ENCODE assay signal across 33 cellular contexts in the genomic region with DNA sequence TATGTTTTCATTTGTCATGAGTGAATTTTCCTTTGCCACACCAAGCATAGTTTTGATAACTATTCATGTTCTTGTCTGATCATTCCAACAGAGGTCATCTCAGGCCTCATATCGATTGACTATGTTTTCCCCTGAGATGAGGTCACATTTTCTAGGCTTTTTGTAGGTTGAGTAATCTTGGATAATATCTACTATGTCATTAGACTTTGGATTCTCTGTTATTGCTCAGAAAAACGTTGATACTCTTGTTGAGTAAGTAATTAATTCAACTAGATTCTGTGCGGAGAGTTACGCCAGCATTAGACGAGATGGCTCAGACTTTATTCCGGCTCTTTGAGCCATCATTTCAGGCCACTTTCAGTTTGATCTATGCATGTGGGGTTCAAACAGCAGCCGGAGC.
"Had no signal": no experiment of that assay in that cellular context is flagged by ENCODE, and none has a peak within 500 bp of the region (broad histone marks: within the 10 kb centered on the region; RNA-seq: fewer than 3 reads in every experiment).

No MANE protein-coding gene starts in this region.

- H3K27ac Mint-ChIP-seq: activated B cell treated with CpG ODN at 0.5 μM for 24 hours; activated CD8-positive, alpha-beta T cell treated with anti-CD3 and anti-CD28 coated beads for 36 hours; activated naive CD8-positive, alpha-beta T cell; activated naive CD8-positive, alpha-beta T cell treated with anti-CD3 and anti-CD28 coated beads, Interleukin-2, amount 50 U/mL, for 24 hours; activated T-helper 17 cell treated with anti-CD3 and anti-CD28 coated beads, Interleukin-2, amount 50 U/mL, for 72 hours; dendritic cell treated with granulocyte-macrophage colony-stimulating factor and Interleukin-4, amounts not matched to agents 40 ng/mL and 50 ng/mL, for 4 days; endodermal cell; T-helper 17 cell; T-helper 2 cell treated with Interferon-gamma antibody and Interleukin-4, amounts not matched to agents 5 μg/mL and 100 μg/mL, for 36 hours had no signal

- H3K9me3 Mint-ChIP-seq: activated T-helper 17 cell treated with anti-CD3 and anti-CD28 coated beads, Interleukin-2, amount 50 U/mL, for 72 hours had no signal

- H3K27me3 Mint-ChIP-seq: activated CD8-positive, alpha-beta T cell treated with anti-CD3 and anti-CD28 coated beads for 36 hours; activated naive CD8-positive, alpha-beta T cell; activated T-helper 17 cell treated with anti-CD3 and anti-CD28 coated beads, Interleukin-2, amount 50 U/mL, for 72 hours; central memory CD8-positive, alpha-beta T cell; dendritic cell treated with granulocyte-macrophage colony-stimulating factor and Interleukin-4, amounts not matched to agents 40 ng/mL and 50 ng/mL, for 4 days; T-helper 17 cell had no signal

- H3K4me1 Mint-ChIP-seq: activated B cell treated with CpG ODN at 0.5 μM for 24 hours; central memory CD8-positive, alpha-beta T cell; endodermal cell; T-helper 17 cell had no signal

- H3K27ac ChIP-seq: ascending aorta, brain microvascular endothelial cell, coronary artery, dorsolateral prefrontal cortex, foreskin keratinocyte, gastrocnemius medialis, heart left ventricle, WERI-Rb-1 had no signal

- DNase-seq: activated B cell treated with CpG ODN at 0.5 μM for 24 hours; activated CD4-positive, alpha-beta T cell treated with anti-CD3 and anti-CD28 coated beads for 48 hours; activated CD4-positive, alpha-beta T cell treated with anti-CD3 and anti-CD28 coated beads, Interleukin-2, amount 50 U/mL, for 1 hour; activated CD4-positive, alpha-beta T cell treated with anti-CD3 and anti-CD28 coated beads, Interleukin-2, amount 50 U/mL, for 48 hours; activated CD8-positive, alpha-beta memory T cell treated with anti-CD3 and anti-CD28 coated beads for 24 hours; activated CD8-positive, alpha-beta T cell treated with anti-CD3 and anti-CD28 coated beads for 36 hours; activated effector memory CD4-positive, alpha-beta T cell treated with Interleukin-2 at 50 U/mL for 16 hours; activated gamma-delta T cell treated with Interleukin-2 at 50 U/mL for 16 hours; activated naive CD4-positive, alpha-beta T cell treated with anti-CD3 and anti-CD28 coated beads, Interleukin-2, amount 50 U/mL, for 16 hours; activated naive CD4-positive, alpha-beta T cell treated with Interleukin-2 at 50 U/mL for 16 hours; activated naive CD8-positive, alpha-beta T cell treated with anti-CD3 and anti-CD28 coated beads, Interleukin-2, amount 50 U/mL, for 24 hours; activated T-cell treated with anti-CD3 and anti-CD28 coated beads, Interleukin-2, amount 50 U/mL, for 4 hours; brain microvascular endothelial cell; dorsolateral prefrontal cortex; effector memory CD4-positive, alpha-beta T cell; endodermal cell; foreskin keratinocyte; gastrocnemius medialis; glutamatergic neuron; heart left ventricle; T-helper 1 cell; T-helper 17 cell; T1000; WERI-Rb-1 had no signal

- H3K4me3 ChIP-seq: ascending aorta, coronary artery, dorsolateral prefrontal cortex, gastrocnemius medialis, heart left ventricle had no signal

- H3K9me3 ChIP-seq: ascending aorta, gastrocnemius medialis had no signal

- H3K4me3 Mint-ChIP-seq: activated B cell treated with CpG ODN at 0.5 μM for 24 hours; activated CD8-positive, alpha-beta T cell treated with anti-CD3 and anti-CD28 coated beads for 36 hours; activated naive CD8-positive, alpha-beta T cell; activated naive CD8-positive, alpha-beta T cell treated with anti-CD3 and anti-CD28 coated beads, Interleukin-2, amount 50 U/mL, for 24 hours; activated T-cell treated with anti-CD3 and anti-CD28 coated beads, Interleukin-2, amount 50 U/mL, for 4 hours; activated T-helper 17 cell treated with anti-CD3 and anti-CD28 coated beads, Interleukin-2, amount 50 U/mL, for 72 hours; central memory CD8-positive, alpha-beta T cell; dendritic cell treated with granulocyte-macrophage colony-stimulating factor and Interleukin-4, amounts not matched to agents 40 ng/mL and 50 ng/mL, for 4 days; endodermal cell; T-helper 17 cell; T-helper 2 cell treated with Interferon-gamma antibody and Interleukin-4, amounts not matched to agents 5 μg/mL and 100 μg/mL, for 36 hours had no signal

- H3K36me3 ChIP-seq: ascending aorta, brain microvascular endothelial cell, gastrocnemius medialis, heart left ventricle, WERI-Rb-1 had no signal

- H3K4me1 ChIP-seq: ascending aorta, foreskin keratinocyte, gastrocnemius medialis, heart left ventricle had no signal

- ATAC-seq: activated CD4-positive, CD25-positive, alpha-beta regulatory T cell treated with anti-CD3 and anti-CD28 coated beads, Interleukin-2, amount 50 U/mL, for 24 hours; activated CD8-positive, alpha-beta T cell treated with anti-CD3 and anti-CD28 coated beads for 36 hours; activated naive CD8-positive, alpha-beta T cell treated with anti-CD3 and anti-CD28 coated beads, Interleukin-2, amount 50 U/mL, for 24 hours; activated T-cell treated with anti-CD3 and anti-CD28 coated beads, Interleukin-2, amount 50 U/mL, for 4 hours; activated T-helper 17 cell treated with anti-CD3 and anti-CD28 coated beads, Interleukin-2, amount 50 U/mL, for 72 hours; esophagus mucosa; foreskin keratinocyte; gastrocnemius medialis; heart left ventricle; T-helper 17 cell had no signal

- H3K27me3 ChIP-seq: ascending aorta, brain microvascular endothelial cell, dorsolateral prefrontal cortex, foreskin keratinocyte, gastrocnemius medialis, heart left ventricle had no signal
